Comparison of ENCODE assay signal across 25 cellular contexts in genomic region chr3:148101061-148101460, GRCh38.
DNase-seq lines count a peak whose midpoint lies in the region; ATAC-seq, FAIRE-seq and TF ChIP-seq lines count a peak whose summit lies in the region.
"Had no signal": no experiment of that assay in that cellular context is flagged by ENCODE, and none has a peak within 500 bp of the region (broad histone marks: within the 10 kb centered on the region; RNA-seq: fewer than 3 reads in every experiment).

No MANE protein-coding gene starts in this region.

- peaks cover 25% of the 10 kb centered on the region for H3K4me1 ChIP-seq in GM23248 (ENCODE audit: insufficient read depth)
- H3K4me1 ChIP-seq in smooth muscle cell (ENCODE audit: low read depth) = no peaks in the 10 kb centered on the region
- H3K4me1 ChIP-seq in HepG2 (ENCODE audit: insufficient read depth, low read length) = no peaks in the 10 kb centered on the region
- H3K4me1 ChIP-seq: body of pancreas, colonic mucosa had no signal

- BruUV-seq in HepG2 (replicated peaks; lab: Mats Ljungman, UMichigan) = no TSS peak

- H3K4me3 ChIP-seq in GM23248 (no peak overlapping the region), smooth muscle cell (no peak overlapping the region), HepG2 (replicated peaks in 1 of 3; ENCODE audit: insufficient read depth in 1 of 3, low read depth in 2 of 3, low read length in 3 of 3) (no peak overlapping the region)
- H3K4me3 ChIP-seq: body of pancreas, colonic mucosa had no signal

- DNase-seq in GM23248 (peak; percentile 66), WTC11 (ENCODE audit: low spot score) (no peak), fibroblast of the conjunctiva (ENCODE audit: low read depth) (peak; percentile 48), smooth muscle cell (lab: John Stamatoyannopoulos, UW; ENCODE audit: unreplicated experiment) (no peak), NCI-H2107 (lab: John Stamatoyannopoulos, UW) (no peak), HepG2 (ENCODE audit: low spot score) (no peak)
- DNase-seq: activated CD8-positive, alpha-beta T cell treated with anti-CD3 and anti-CD28 coated beads for 36 hours; activated naive CD4-positive, alpha-beta T cell treated with Interleukin-2 at 50 U/mL for 16 hours; activated T-cell treated with anti-CD3 and anti-CD28 coated beads, Interleukin-2, amount 50 U/mL, for 1 hour; body of pancreas; colonic mucosa; hypothalamus; kidney; mammary epithelial cell; NCI-H187 treated with DMSO at 0.1 percent for 48 hours; NCI-H446 treated with DMSO at 0.1 percent for 48 hours; NK-92 treated with Interleukin-12 subunit alpha and Interleukin-12 subunit beta, amount 100 ng/mL, for 24 hours; small intestine; stimulated activated CD4-positive, alpha-beta T cell treated with anti-CD3 and anti-CD28 coated beads, Interleukin-4, amount 100 ng/mL, for 24 hours had no signal

- in situ Hi-C loops in GM23248 (cut with MboI) = no loop called here
- in situ Hi-C loops in HepG2 (cut with HindIII; ENCODE audit: extremely low pct_ligation_motif_present, low pct_unique_long_range_greater_than_20kb) = no loop called here

- 0% methylated on average over 1 of the region's 1 CpG for WGBS in GM23248 (ENCODE audit: low coverage in 1 of 2, low lambda C conversion rate in 2 of 2, missing lambda C conversion rate in 2 of 2), 2 experiments
- WGBS in smooth muscle cell (ENCODE audit: low lambda C conversion rate) = 26% methylated on average over 1 of the region's 1 CpG
- 0% methylated on average over 1 of the region's 1 CpG for WGBS in HepG2 (ENCODE audit: low lambda C conversion rate)

- H3K36me3 ChIP-seq in GM23248 (ENCODE audit: low read depth) = no peaks in the 10 kb centered on the region
- H3K36me3 ChIP-seq in smooth muscle cell (ENCODE audit: low read depth) = no peaks in the 10 kb centered on the region
- H3K36me3 ChIP-seq in HepG2 (replicated peaks in 1 of 2; ENCODE audit: control insufficient read depth in 1 of 2, insufficient read depth in 2 of 2, low read length in 2 of 2) = no peaks in the 10 kb centered on the region
- H3K36me3 ChIP-seq: colonic mucosa had no signal

- H3K9me3 ChIP-seq in GM23248 (ENCODE audit: low read depth) (no peaks in the 10 kb centered on the region), smooth muscle cell (replicated peaks; ENCODE audit: low read depth) (no peaks in the 10 kb centered on the region), HepG2 (ENCODE audit: low read length) (no peaks in the 10 kb centered on the region)
- H3K9me3 ChIP-seq: body of pancreas, colonic mucosa had no signal

- no peak for FAIRE-seq in HepG2 (lab: Jason Lieb, UNC)
- FAIRE-seq: endometrium, GM12891, kidney, small intestine had no signal

- H4K20me1 ChIP-seq in GM23248 (ENCODE audit: insufficient read depth) = no peaks in the 10 kb centered on the region
- H4K20me1 ChIP-seq in smooth muscle cell (ENCODE audit: low read depth) = no peaks in the 10 kb centered on the region
- no peaks in the 10 kb centered on the region for H4K20me1 ChIP-seq in HepG2 (ENCODE audit: insufficient read depth, low read length)

- no peak for ATAC-seq in WTC11
- ATAC-seq in HG02840 (IDR thresholded peaks at IDR 0.05; ENCODE audit: low FRiP score, unreplicated experiment) = no peak
- no peak for ATAC-seq in HepG2
- ATAC-seq in GM21381 (IDR thresholded peaks at IDR 0.05; ENCODE audit: unreplicated experiment) = no peak
- ATAC-seq: activated CD8-positive, alpha-beta T cell treated with anti-CD3 and anti-CD28 coated beads for 36 hours; body of pancreas had no signal

- H3K27ac Mint-ChIP-seq in WTC11 = peak overlapping the region; percentile 7; the same call in 1 of the 2 replicates
- H3K27ac Mint-ChIP-seq: activated CD8-positive, alpha-beta T cell treated with anti-CD3 and anti-CD28 coated beads for 36 hours had no signal

- no peak for TF ChIP-seq POLR2A in HepG2 (IDR thresholded peaks at IDR 0.05; ENCODE audit: insufficient read depth in 1 of 2, low read depth in 2 of 2, low read length in 2 of 2)

- peaks cover 10% of the 10 kb centered on the region for H3K4me1 Mint-ChIP-seq in WTC11

- intact Hi-C loops in HepG2 (cut with micrococcal nuclease; ENCODE audit: unreplicated experiment) = no loop called here

- no peaks in the 10 kb centered on the region for H3K27me3 Mint-ChIP-seq in WTC11 (ENCODE audit: low read depth)
- H3K27me3 Mint-ChIP-seq: activated CD8-positive, alpha-beta T cell treated with anti-CD3 and anti-CD28 coated beads for 36 hours had no signal

- H3K9me2 ChIP-seq in GM23248 (ENCODE audit: insufficient read depth) = no peaks in the 10 kb centered on the region

- POLR2A ChIA-PET in WTC11 (lab: Charles Lee) (no interaction called here), HepG2 (lab: Yijun Ruan, JAX) (no interaction called here)

- H3K79me2 ChIP-seq in GM23248 (ENCODE audit: insufficient read depth) (no peaks in the 10 kb centered on the region), smooth muscle cell (ENCODE audit: low read depth) (no peaks in the 10 kb centered on the region), HepG2 (ENCODE audit: insufficient read depth, low read length) (no peaks in the 10 kb centered on the region)

- CTCF ChIA-PET in WTC11 (lab: Charles Lee) = no interaction called here
- CTCF ChIA-PET in HepG2 (lab: Yijun Ruan, JAX; ENCODE audit: low intra/inter-chr PET ratio, low total read pairs) = no interaction called here

- peaks cover 5% of the 10 kb centered on the region; the same call in 1 of the 2 replicates for H3K9me3 Mint-ChIP-seq in WTC11

- H3K27ac ChIP-seq in GM23248 (no peak overlapping the region), smooth muscle cell (ENCODE audit: low read depth) (no peak overlapping the region), HepG2 (ENCODE audit: extremely low read length, insufficient read depth, low read length) (no peak overlapping the region)
- H3K27ac ChIP-seq: body of pancreas, C4-2B, colonic mucosa, RWPE1 had no signal

- H3K9ac ChIP-seq in GM23248 (no peak overlapping the region), smooth muscle cell (ENCODE audit: low read depth) (no peak overlapping the region), HepG2 (ENCODE audit: insufficient read depth, low read depth, low read length) (no peak overlapping the region)

- no peak for TF ChIP-seq RAD21 in HepG2 (CRISPR knock-in tag; IDR thresholded peaks at IDR 0.05)

- H3K27me3 ChIP-seq in GM23248 (replicated peaks; ENCODE audit: insufficient read depth) (no peaks in the 10 kb centered on the region), smooth muscle cell (ENCODE audit: low read depth) (no peaks in the 10 kb centered on the region), HepG2 (ENCODE audit: control insufficient read depth in 1 of 2, insufficient read depth in 2 of 2, low read length in 2 of 2) (no peaks in the 10 kb centered on the region)
- H3K27me3 ChIP-seq: body of pancreas, colonic mucosa had no signal

- no peak for TF ChIP-seq EP300 in HepG2 (IDR thresholded peaks at IDR 0.05; ENCODE audit: low read depth in 2 of 2, low read length in 2 of 2)
- no peak for TF ChIP-seq EP300 in HepG2 (CRISPR knock-in tag; IDR thresholded peaks at IDR 0.05; ENCODE audit: borderline replicate concordance)

- peaks cover 17% of the 10 kb centered on the region for H3F3A ChIP-seq in GM23248 (ENCODE audit: insufficient read depth)
- H3F3A ChIP-seq in smooth muscle cell (ENCODE audit: low read depth) = no peaks in the 10 kb centered on the region

- no peaks in the 10 kb centered on the region for H3K36me3 Mint-ChIP-seq in WTC11

- no peak overlapping the region for H3K4me3 Mint-ChIP-seq in WTC11
- H3K4me3 Mint-ChIP-seq: activated CD8-positive, alpha-beta T cell treated with anti-CD3 and anti-CD28 coated beads for 36 hours had no signal

- TF ChIP-seq CTCF in WTC11 (IDR thresholded peaks at IDR 0.05) = no peak
- no peak for TF ChIP-seq CTCF in smooth muscle cell (IDR thresholded peaks at IDR 0.05; ENCODE audit: borderline replicate concordance, insufficient read depth, poor library complexity, severe bottlenecking)
- no peak for TF ChIP-seq CTCF in HepG2 (CRISPR knock-in tag; IDR thresholded peaks at IDR 0.05)

- peak overlapping the region; percentile 7 for H3K4me2 ChIP-seq in GM23248 (ENCODE audit: unreplicated experiment)
- H3K4me2 ChIP-seq in smooth muscle cell = no peak overlapping the region
- no peak overlapping the region for H3K4me2 ChIP-seq in HepG2 (ENCODE audit: low read depth, low read length)

- H2AFZ ChIP-seq in GM23248 = no peak overlapping the region
- peak overlapping the region; percentile 10 for H2AFZ ChIP-seq in smooth muscle cell (ENCODE audit: low read depth)
- H2AFZ ChIP-seq in HepG2 (ENCODE audit: low read length) = no peak overlapping the region

TF ChIP-seq in WTC11, 78 proteins besides CTCF, POLR2A, EP300 and RAD21 (continues in another document):
- TF ChIP-seq RELA (CRISPR knock-in tag; IDR thresholded peaks at IDR 0.05; ENCODE audit: borderline replicate concordance) = no peak
- no peak for TF ChIP-seq PRRX2 (CRISPR knock-in tag; IDR thresholded peaks at IDR 0.05)

TF ChIP-seq in HepG2, 621 proteins besides CTCF, POLR2A, EP300 and RAD21 (continues in another document):
- no peak for TF ChIP-seq HMGXB3 (CRISPR knock-in tag; IDR thresholded peaks at IDR 0.05; ENCODE audit: borderline replicate concordance)

Comparison
In these comparisons a context has a peak if more than half of its experiments do, and no peak if none do; other contexts are left out.
1. DNase-seq: peak in GM23248 (single experiment) and fibroblast of the conjunctiva (single experiment); none in WTC11 (single experiment), smooth muscle cell (single experiment), NCI-H2107 (single experiment) and HepG2 (single experiment).